Comparison of ENCODE assay signal across 29 cellular contexts in genomic region chr12:113485330-113485729, GRCh38. TPM values are rescaled to one million over a fixed set of nuclear protein-coding genes. Genes with fewer than 3 reads are reported as not detected.
"Had no signal": no experiment of that assay in that cellular context is flagged by ENCODE, and none has a peak within 500 bp of the region (broad histone marks: within the 10 kb centered on the region; RNA-seq: fewer than 3 reads in every experiment).

No MANE protein-coding gene starts in this region.

- H3K4me1 ChIP-seq: breast epithelium, SJCRH30 had no signal

- H3K36me3 Mint-ChIP-seq: activated naive CD4-positive, alpha-beta T cell treated with anti-CD3 and anti-CD28 coated beads, Interleukin-2, amount 50 U/mL, for 24 hours had no signal

- H3K27ac ChIP-seq: breast epithelium, SJCRH30, VCaP had no signal

- H3K4me3 ChIP-seq: breast epithelium, SJCRH30 had no signal

- H3K4me1 Mint-ChIP-seq: activated CD4-positive, alpha-beta T cell treated with anti-CD3 and anti-CD28 coated beads for 36 hours had no signal

- H3K9me3 Mint-ChIP-seq: activated CD8-positive, alpha-beta T cell treated with anti-CD3 and anti-CD28 coated beads for 36 hours; activated T-helper 1 cell treated with anti-CD3 and anti-CD28 coated beads, Interleukin-12 subunit alpha, Interleukin-12 subunit beta, Interleukin-2, Interleukin-4 antibody, amounts not matched to agents 30 ng/mL and 10 ng/mL and 1 ng/mL, durations not matched to agents 14 hours and 24 hours and 36 hours had no signal

- DNase-seq: activated CD4-positive, alpha-beta T cell treated with anti-CD3 and anti-CD28 coated beads for 36 hours; activated CD4-positive, alpha-beta T cell treated with anti-CD3 and anti-CD28 coated beads, Interleukin-2, amount 50 U/mL, for 1 hour; activated CD8-positive, alpha-beta memory T cell treated with anti-CD3 and anti-CD28 coated beads, Interleukin-2, amount 50 U/mL, for 48 hours; activated CD8-positive, alpha-beta T cell treated with anti-CD3 and anti-CD28 coated beads for 36 hours; activated effector memory CD4-positive, alpha-beta T cell treated with Interleukin-2 at 50 U/mL for 16 hours; activated naive CD4-positive, alpha-beta T cell; activated T-cell treated with anti-CD3 and anti-CD28 coated beads, Interleukin-2, amount 50 U/mL, for 1 hour; aorta; caudate nucleus; NCI-H1092; NCI-H1417 treated with DMSO at 0.1 percent for 48 hours; NCI-H1694; NCI-H2029 treated with DMSO at 0.1 percent for 48 hours; NCI-H345; NCI-H510A; NCI-H526 treated with DMSO at 0.1 percent for 48 hours; NCI-H82; RPMI8226; SJCRH30; SK-N-SH; T-helper 1 cell had no signal

- H3K9me3 ChIP-seq: breast epithelium, SJCRH30, SK-N-SH had no signal

- ATAC-seq: activated CD4-positive, alpha-beta T cell treated with anti-CD3 and anti-CD28 coated beads for 36 hours; activated CD8-positive, alpha-beta T cell treated with anti-CD3 and anti-CD28 coated beads for 36 hours; Right ventricle myocardium inferior had no signal

- H3K27ac Mint-ChIP-seq: activated CD4-positive, alpha-beta T cell treated with anti-CD3 and anti-CD28 coated beads for 36 hours; activated CD8-positive, alpha-beta T cell treated with anti-CD3 and anti-CD28 coated beads for 36 hours; activated naive CD4-positive, alpha-beta T cell treated with anti-CD3 and anti-CD28 coated beads, Interleukin-2, amount 50 U/mL, for 24 hours; activated T-helper 1 cell treated with anti-CD3 and anti-CD28 coated beads, Interleukin-12 subunit alpha, Interleukin-12 subunit beta, Interleukin-2, Interleukin-4 antibody, amounts not matched to agents 30 ng/mL and 10 ng/mL and 1 ng/mL, durations not matched to agents 14 hours and 24 hours and 36 hours had no signal

- H3K36me3 ChIP-seq: breast epithelium, SJCRH30 had no signal

- H3K4me3 Mint-ChIP-seq: activated CD4-positive, alpha-beta T cell treated with anti-CD3 and anti-CD28 coated beads for 36 hours; activated CD8-positive, alpha-beta T cell treated with anti-CD3 and anti-CD28 coated beads for 36 hours; activated naive CD4-positive, alpha-beta T cell treated with anti-CD3 and anti-CD28 coated beads, Interleukin-2, amount 50 U/mL, for 24 hours; activated T-helper 1 cell treated with anti-CD3 and anti-CD28 coated beads, Interleukin-12 subunit alpha, Interleukin-12 subunit beta, Interleukin-2, Interleukin-4 antibody, amounts not matched to agents 30 ng/mL and 10 ng/mL and 1 ng/mL, durations not matched to agents 14 hours and 24 hours and 36 hours had no signal

RNA-seq across cellular contexts. Expression of gene LHX5, which starts 13.7 kb away (rescaled TPM):
- total RNA-seq: activated CD4-positive, alpha-beta T cell treated with anti-CD3 and anti-CD28 coated beads for 36 hours; activated CD8-positive, alpha-beta T cell treated with anti-CD3 and anti-CD28 coated beads for 36 hours; activated T-helper 1 cell treated with anti-CD3 and anti-CD28 coated beads, Interleukin-12 subunit alpha, Interleukin-12 subunit beta, Interleukin-2, Interleukin-4 antibody, amounts not matched to agents 30 ng/mL and 10 ng/mL and 1 ng/mL, durations not matched to agents 14 hours and 24 hours and 36 hours; aorta; breast epithelium; MCF 10A; OCI-LY7; Right ventricle myocardium inferior; SJCRH30; T-helper 2 cell treated with Interferon-gamma antibody and Interleukin-4, amounts not matched to agents 100 ng/mL and 5 ng/mL, for 36 hours had no signal
- polyA plus RNA-seq: aorta, SK-N-SH had no signal
